ENCODE assay signal across 10 cellular contexts in the genomic region with DNA sequence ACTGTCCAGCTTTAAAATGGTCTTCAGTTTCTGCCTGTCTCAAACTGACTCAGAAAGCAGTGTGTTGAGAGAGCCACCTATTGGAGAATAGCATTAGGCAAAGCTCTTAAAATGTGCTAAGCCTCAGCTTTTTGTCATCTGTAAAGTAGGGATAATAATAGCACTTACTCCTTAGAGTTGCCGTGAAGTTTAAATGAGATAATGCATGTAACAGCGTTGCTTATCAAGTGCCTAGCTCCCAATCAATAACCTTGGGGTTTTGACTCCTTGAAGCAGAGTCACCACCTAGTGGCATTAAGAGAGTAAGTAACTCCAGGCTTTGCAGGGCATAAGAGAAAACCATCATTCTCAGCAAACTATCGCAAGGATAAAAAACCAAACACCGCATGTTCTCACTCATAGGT.
A peak's percentile ranks its signal among the peaks of the same experiment; 100 is the strongest.
DNase-seq lines count a peak whose midpoint lies in the region; ATAC-seq, FAIRE-seq and TF ChIP-seq lines count a peak whose summit lies in the region.
"Had no signal": no experiment of that assay in that cellular context is flagged by ENCODE, and none has a peak within 500 bp of the region (broad histone marks: within the 10 kb centered on the region; RNA-seq: fewer than 3 reads in every experiment).

No MANE protein-coding gene starts in this region.

- no peak overlapping the region for H3K27ac ChIP-seq in SJCRH30

- H3K36me3 Mint-ChIP-seq in nephron (ENCODE audit: low read depth) = no peaks in the 10 kb centered on the region

- H3K9me3 ChIP-seq in Loucy (ENCODE audit: insufficient read depth, low read depth, low read length) (no peaks in the 10 kb centered on the region), SJCRH30 (replicated peaks) (no peaks in the 10 kb centered on the region)

- no peaks in the 10 kb centered on the region for H3K4me1 Mint-ChIP-seq in nephron

- no peak overlapping the region for H3K4me3 Mint-ChIP-seq in nephron

- H3K27ac Mint-ChIP-seq in nephron = no peak overlapping the region

- H3K27me3 ChIP-seq in Loucy (ENCODE audit: insufficient read depth, low read length, poor library complexity, severe bottlenecking) = no peaks in the 10 kb centered on the region
- no peaks in the 10 kb centered on the region for H3K27me3 ChIP-seq in bronchial epithelial cell (ENCODE audit: control insufficient read depth, insufficient read depth, low read length)
- H3K27me3 ChIP-seq in SJCRH30 = no peaks in the 10 kb centered on the region

- H3K4me3 ChIP-seq in Loucy (ENCODE audit: low read length, poor library complexity, severe bottlenecking) = no peak overlapping the region
- no peak overlapping the region for H3K4me3 ChIP-seq in bronchial epithelial cell (ENCODE audit: low read depth, low read length)
- no peak overlapping the region for H3K4me3 ChIP-seq in SJCRH30

- H3K9ac ChIP-seq in Loucy (ENCODE audit: low read depth, low read length, poor library complexity, severe bottlenecking) = no peak overlapping the region

- peaks cover 6% of the 10 kb centered on the region for H3K9me3 Mint-ChIP-seq in nephron

- H3K4me1 ChIP-seq in Loucy (ENCODE audit: insufficient read depth, low read length, poor library complexity, severe bottlenecking) (no peaks in the 10 kb centered on the region), SJCRH30 (no peaks in the 10 kb centered on the region)

- no peaks in the 10 kb centered on the region for H3F3A ChIP-seq in Loucy (ENCODE audit: low read depth)

- H3K9me2 ChIP-seq in Loucy (replicated peaks; ENCODE audit: low read depth, low read length) = no peaks in the 10 kb centered on the region

- H3K27me3 Mint-ChIP-seq in nephron (ENCODE audit: low read depth) = peaks cover 20% of the 10 kb centered on the region

- TF ChIP-seq CTCF in GM10266 (IDR thresholded peaks at IDR 0.05; ENCODE audit: control insufficient read depth, insufficient read depth, low read depth, missing control alignments) = peak; percentile 30
- peak; percentile 59; the same call in 1 of the 2 replicates for TF ChIP-seq CTCF in Loucy (conservative IDR thresholded peaks at IDR 0.05; ENCODE audit: low read length)
- TF ChIP-seq CTCF in bronchial epithelial cell (IDR thresholded peaks at IDR 0.05; ENCODE audit: insufficient read depth, low read length, severe bottlenecking) = peak; percentile 39
- TF ChIP-seq CTCF in nephron (IDR thresholded peaks at IDR 0.05; ENCODE audit: unreplicated experiment in 3 of 3) = peak; percentile 47 to 52 (median 49)

- no peak for TF ChIP-seq POLR2A in GM12891 (IDR thresholded peaks at IDR 0.05; ENCODE audit: low read depth, low read length)

- H3K79me2 ChIP-seq in Loucy (ENCODE audit: insufficient read depth, low read length) = no peaks in the 10 kb centered on the region

- no peak overlapping the region for H2AFZ ChIP-seq in Loucy (ENCODE audit: low read length)

- no peaks in the 10 kb centered on the region for H4K20me1 ChIP-seq in Loucy (ENCODE audit: insufficient read depth, low read length, poor library complexity, severe bottlenecking)

- ATAC-seq in HG02588 (IDR thresholded peaks at IDR 0.05; ENCODE audit: unreplicated experiment) = no peak

- FAIRE-seq in bronchial epithelial cell (lab: Jason Lieb, UNC) (no peak), GM12891 (lab: Jason Lieb, UNC) (no peak)

- no peak overlapping the region for H3K4me2 ChIP-seq in Loucy (ENCODE audit: low read depth, low read length, poor library complexity, severe bottlenecking)

- no peaks in the 10 kb centered on the region for H3K36me3 ChIP-seq in Loucy (ENCODE audit: insufficient read depth, low read length)
- no peaks in the 10 kb centered on the region for H3K36me3 ChIP-seq in bronchial epithelial cell (ENCODE audit: control insufficient read depth, insufficient read depth, low read length)
- no peaks in the 10 kb centered on the region for H3K36me3 ChIP-seq in SJCRH30

- no peak for DNase-seq in GM10266 (ENCODE audit: extremely low spot score)
- DNase-seq in bronchial epithelial cell (ENCODE audit: low read depth) = peak; percentile 26
- DNase-seq in SJCRH30 = no peak
- DNase-seq in GM12891 (ENCODE audit: insufficient read length, low spot score) = no peak
- DNase-seq in OCI-M2 (lab: John Stamatoyannopoulos, UW; ENCODE audit: unreplicated experiment) = no peak
- DNase-seq: mesenchymal stem cell; stimulated activated CD4-positive, alpha-beta T cell treated with anti-CD3 and anti-CD28 coated beads, Interleukin-4, amount 100 ng/mL, for 24 hours had no signal

TF ChIP-seq in GM12891, 5 proteins besides CTCF, POLR2A, EP300 and RAD21:
- TF ChIP-seq TAF1 (IDR thresholded peaks at IDR 0.05; ENCODE audit: low read depth, low read length) = no peak
